ENCODE assay signal across 2 cellular contexts in the genomic region with DNA sequence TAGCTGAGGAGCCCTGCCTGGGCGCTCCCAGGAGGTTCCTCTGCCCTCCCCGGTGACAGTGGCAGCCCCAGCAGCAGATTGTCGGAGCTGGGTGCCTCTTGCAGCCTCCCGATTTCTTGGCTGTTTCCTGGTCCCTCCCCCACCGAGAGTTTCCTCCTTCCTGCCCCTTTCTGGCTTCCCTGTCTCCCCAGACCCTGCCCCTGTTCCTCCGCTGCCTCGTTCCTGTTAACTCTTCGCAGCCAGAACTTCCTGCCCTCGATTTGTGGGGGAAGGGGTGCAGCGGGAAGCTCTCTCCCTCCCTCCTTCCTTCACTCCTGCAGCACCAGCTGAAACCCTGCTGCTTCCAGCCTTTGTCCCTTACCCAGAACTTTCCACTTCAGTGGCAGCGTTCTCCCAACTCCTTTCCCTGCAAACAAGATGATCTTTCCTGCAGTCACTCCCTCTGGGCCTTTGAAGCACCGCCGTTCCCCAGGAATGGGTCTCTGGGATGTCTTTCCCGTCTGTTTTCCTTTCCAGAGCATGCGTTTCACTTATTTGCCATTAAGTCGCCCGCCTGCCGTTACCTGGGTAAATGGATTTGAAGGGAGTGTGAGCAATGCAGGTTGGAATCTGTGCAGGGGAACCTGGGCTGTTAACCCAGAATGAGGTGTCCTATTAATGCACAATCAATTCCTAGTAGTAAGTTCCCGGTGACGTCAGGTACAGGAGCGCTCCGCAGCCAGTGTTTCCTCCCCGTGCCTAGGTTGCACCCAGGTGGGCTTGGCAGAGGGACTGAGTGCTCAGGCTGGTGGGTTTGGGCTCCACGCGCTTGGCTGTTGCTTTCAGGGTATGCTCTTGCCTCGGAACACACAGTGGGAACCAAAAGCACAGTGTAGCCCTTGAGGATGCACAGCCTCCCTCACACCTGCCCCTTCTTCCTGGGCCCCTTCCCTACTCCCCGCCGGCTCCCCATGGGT.
TF ChIP-seq lines count a peak whose summit lies in the region.

No MANE protein-coding gene starts in this region.

TF ChIP-seq in HEK293, 187 proteins besides CTCF, POLR2A, EP300 and RAD21 (continued from another document and continues in another):
- TF ChIP-seq, protein P1, sequence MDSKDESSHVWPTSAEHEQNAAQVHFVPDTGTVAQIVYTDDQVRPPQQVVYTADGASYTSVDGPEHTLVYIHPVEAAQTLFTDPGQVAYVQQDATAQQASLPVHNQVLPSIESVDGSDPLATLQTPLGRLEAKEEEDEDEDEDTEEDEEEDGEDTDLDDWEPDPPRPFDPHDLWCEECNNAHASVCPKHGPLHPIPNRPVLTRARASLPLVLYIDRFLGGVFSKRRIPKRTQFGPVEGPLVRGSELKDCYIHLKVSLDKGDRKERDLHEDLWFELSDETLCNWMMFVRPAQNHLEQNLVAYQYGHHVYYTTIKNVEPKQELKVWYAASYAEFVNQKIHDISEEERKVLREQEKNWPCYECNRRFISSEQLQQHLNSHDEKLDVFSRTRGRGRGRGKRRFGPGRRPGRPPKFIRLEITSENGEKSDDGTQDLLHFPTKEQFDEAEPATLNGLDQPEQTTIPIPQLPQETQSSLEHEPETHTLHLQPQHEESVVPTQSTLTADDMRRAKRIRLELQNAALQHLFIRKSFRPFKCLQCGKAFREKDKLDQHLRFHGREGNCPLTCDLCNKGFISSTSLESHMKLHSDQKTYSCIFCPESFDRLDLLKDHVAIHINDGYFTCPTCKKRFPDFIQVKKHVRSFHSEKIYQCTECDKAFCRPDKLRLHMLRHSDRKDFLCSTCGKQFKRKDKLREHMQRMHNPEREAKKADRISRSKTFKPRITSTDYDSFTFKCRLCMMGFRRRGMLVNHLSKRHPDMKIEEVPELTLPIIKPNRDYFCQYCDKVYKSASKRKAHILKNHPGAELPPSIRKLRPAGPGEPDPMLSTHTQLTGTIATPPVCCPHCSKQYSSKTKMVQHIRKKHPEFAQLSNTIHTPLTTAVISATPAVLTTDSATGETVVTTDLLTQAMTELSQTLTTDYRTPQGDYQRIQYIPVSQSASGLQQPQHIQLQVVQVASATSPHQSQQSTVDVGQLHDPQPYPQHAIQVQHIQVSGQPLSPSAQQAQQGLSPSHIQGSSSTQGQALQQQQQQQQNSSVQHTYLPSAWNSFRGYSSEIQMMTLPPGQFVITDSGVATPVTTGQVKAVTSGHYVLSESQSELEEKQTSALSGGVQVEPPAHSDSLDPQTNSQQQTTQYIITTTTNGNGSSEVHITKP (tag by site-specific recombination; IDR thresholded peaks at IDR 0.05) = no peak
- no peak for TF ChIP-seq GLI4 (tag by site-specific recombination; IDR thresholded peaks at IDR 0.05)
- no peak for TF ChIP-seq ZNF514 (tag by site-specific recombination; IDR thresholded peaks at IDR 0.05)
- TF ChIP-seq, protein P2, sequence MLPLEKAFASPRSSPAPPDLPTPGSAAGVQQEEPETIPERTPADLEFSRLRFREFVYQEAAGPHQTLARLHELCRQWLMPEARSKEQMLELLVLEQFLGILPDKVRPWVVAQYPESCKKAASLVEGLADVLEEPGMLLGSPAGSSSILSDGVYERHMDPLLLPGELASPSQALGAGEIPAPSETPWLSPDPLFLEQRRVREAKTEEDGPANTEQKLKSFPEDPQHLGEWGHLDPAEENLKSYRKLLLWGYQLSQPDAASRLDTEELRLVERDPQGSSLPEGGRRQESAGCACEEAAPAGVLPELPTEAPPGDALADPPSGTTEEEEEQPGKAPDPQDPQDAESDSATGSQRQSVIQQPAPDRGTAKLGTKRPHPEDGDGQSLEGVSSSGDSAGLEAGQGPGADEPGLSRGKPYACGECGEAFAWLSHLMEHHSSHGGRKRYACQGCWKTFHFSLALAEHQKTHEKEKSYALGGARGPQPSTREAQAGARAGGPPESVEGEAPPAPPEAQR (tag by site-specific recombination; IDR thresholded peaks at IDR 0.05) = no peak
- no peak for TF ChIP-seq ZNF292 (tag by site-specific recombination; IDR thresholded peaks at IDR 0.05; ENCODE audit: borderline replicate concordance, low read depth)
- no peak for TF ChIP-seq GFI1B (tag by site-specific recombination; IDR thresholded peaks at IDR 0.05)
- TF ChIP-seq, protein P3, sequence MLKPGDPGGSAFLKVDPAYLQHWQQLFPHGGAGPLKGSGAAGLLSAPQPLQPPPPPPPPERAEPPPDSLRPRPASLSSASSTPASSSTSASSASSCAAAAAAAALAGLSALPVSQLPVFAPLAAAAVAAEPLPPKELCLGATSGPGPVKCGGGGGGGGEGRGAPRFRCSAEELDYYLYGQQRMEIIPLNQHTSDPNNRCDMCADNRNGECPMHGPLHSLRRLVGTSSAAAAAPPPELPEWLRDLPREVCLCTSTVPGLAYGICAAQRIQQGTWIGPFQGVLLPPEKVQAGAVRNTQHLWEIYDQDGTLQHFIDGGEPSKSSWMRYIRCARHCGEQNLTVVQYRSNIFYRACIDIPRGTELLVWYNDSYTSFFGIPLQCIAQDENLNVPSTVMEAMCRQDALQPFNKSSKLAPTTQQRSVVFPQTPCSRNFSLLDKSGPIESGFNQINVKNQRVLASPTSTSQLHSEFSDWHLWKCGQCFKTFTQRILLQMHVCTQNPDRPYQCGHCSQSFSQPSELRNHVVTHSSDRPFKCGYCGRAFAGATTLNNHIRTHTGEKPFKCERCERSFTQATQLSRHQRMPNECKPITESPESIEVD (tag by site-specific recombination; IDR thresholded peaks at IDR 0.05) = no peak
- TF ChIP-seq RBAK (tag by site-specific recombination; IDR thresholded peaks at IDR 0.05) = no peak
- peak; percentile 87 for TF ChIP-seq ZNF341 (tag by site-specific recombination; IDR thresholded peaks at IDR 0.05; ENCODE audit: low read depth)
- no peak for TF ChIP-seq SETDB1 (IDR thresholded peaks at IDR 0.05; ENCODE audit: insufficient read length, low read length)
- TF ChIP-seq ZNF24 (tag by site-specific recombination; IDR thresholded peaks at IDR 0.05) = no peak
- no peak for TF ChIP-seq ZNF473 (tag by site-specific recombination; IDR thresholded peaks at IDR 0.05)
- TF ChIP-seq ZNF677 (tag by site-specific recombination; IDR thresholded peaks at IDR 0.05) = no peak
- no peak for TF ChIP-seq ZNF239 (tag by site-specific recombination; IDR thresholded peaks at IDR 0.05)
- TF ChIP-seq, protein P4, sequence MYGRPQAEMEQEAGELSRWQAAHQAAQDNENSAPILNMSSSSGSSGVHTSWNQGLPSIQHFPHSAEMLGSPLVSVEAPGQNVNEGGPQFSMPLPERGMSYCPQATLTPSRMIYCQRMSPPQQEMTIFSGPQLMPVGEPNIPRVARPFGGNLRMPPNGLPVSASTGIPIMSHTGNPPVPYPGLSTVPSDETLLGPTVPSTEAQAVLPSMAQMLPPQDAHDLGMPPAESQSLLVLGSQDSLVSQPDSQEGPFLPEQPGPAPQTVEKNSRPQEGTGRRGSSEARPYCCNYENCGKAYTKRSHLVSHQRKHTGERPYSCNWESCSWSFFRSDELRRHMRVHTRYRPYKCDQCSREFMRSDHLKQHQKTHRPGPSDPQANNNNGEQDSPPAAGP (tag by site-specific recombination; IDR thresholded peaks at IDR 0.05) = no peak
- no peak for TF ChIP-seq ZNF626 (tag by site-specific recombination; IDR thresholded peaks at IDR 0.05)
- TF ChIP-seq ZNF2 (tag by site-specific recombination; IDR thresholded peaks at IDR 0.05) = no peak
- TF ChIP-seq ZNF324 (tag by site-specific recombination; IDR thresholded peaks at IDR 0.05) = no peak
- no peak for TF ChIP-seq ZNF37A (tag by site-specific recombination; IDR thresholded peaks at IDR 0.05)
- peak; percentile 18; the same call in 1 of the 2 replicates for TF ChIP-seq GLIS1 (tag by site-specific recombination; IDR thresholded peaks at IDR 0.05)
- peak; percentile 69 for TF ChIP-seq PRDM1 (tag by site-specific recombination; IDR thresholded peaks at IDR 0.05)

TF ChIP-seq in neural cell, 6 proteins besides CTCF, POLR2A, EP300 and RAD21 (continued from another document):
- TF ChIP-seq, protein P5, sequence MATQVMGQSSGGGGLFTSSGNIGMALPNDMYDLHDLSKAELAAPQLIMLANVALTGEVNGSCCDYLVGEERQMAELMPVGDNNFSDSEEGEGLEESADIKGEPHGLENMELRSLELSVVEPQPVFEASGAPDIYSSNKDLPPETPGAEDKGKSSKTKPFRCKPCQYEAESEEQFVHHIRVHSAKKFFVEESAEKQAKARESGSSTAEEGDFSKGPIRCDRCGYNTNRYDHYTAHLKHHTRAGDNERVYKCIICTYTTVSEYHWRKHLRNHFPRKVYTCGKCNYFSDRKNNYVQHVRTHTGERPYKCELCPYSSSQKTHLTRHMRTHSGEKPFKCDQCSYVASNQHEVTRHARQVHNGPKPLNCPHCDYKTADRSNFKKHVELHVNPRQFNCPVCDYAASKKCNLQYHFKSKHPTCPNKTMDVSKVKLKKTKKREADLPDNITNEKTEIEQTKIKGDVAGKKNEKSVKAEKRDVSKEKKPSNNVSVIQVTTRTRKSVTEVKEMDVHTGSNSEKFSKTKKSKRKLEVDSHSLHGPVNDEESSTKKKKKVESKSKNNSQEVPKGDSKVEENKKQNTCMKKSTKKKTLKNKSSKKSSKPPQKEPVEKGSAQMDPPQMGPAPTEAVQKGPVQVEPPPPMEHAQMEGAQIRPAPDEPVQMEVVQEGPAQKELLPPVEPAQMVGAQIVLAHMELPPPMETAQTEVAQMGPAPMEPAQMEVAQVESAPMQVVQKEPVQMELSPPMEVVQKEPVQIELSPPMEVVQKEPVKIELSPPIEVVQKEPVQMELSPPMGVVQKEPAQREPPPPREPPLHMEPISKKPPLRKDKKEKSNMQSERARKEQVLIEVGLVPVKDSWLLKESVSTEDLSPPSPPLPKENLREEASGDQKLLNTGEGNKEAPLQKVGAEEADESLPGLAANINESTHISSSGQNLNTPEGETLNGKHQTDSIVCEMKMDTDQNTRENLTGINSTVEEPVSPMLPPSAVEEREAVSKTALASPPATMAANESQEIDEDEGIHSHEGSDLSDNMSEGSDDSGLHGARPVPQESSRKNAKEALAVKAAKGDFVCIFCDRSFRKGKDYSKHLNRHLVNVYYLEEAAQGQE (IDR thresholded peaks at IDR 0.05; ENCODE audit: borderline replicate concordance) = peak; percentile 88
- no peak for TF ChIP-seq SMC3 (conservative IDR thresholded peaks at IDR 0.05; ENCODE audit: poor library complexity)
TF ChIP-seq in neural cell: peak in this region for 1.
